In genomic region chr2:112542974-112543760, GRCh38 we compare ENCODE assay signal across 8 cellular contexts. TPM values are rescaled to one million over a fixed set of nuclear protein-coding genes. Genes with fewer than 3 reads are reported as not detected.
DNase-seq lines count a peak whose midpoint lies in the region; ATAC-seq and TF ChIP-seq lines count a peak whose summit lies in the region.

No MANE protein-coding gene starts in this region.

- H3K9me3 ChIP-seq in HUES6 (ENCODE audit: control insufficient read depth, insufficient read depth, low read depth, low read length) (no peaks in the 10 kb centered on the region), iPS-18c (ENCODE audit: control insufficient read depth, insufficient read depth, low read length) (no peaks in the 10 kb centered on the region), stomach (no peaks in the 10 kb centered on the region)

- POLR2A ChIA-PET in activated CD4-positive, alpha-beta memory T cell treated with anti-CD3 and anti-CD28 coated beads, Interleukin-2, amount 10 ng/mL, durations not matched to agents 7 days and 5 days (lab: Charles Lee), result interaction anchor here (0.8 to 2.6 kb wide), 9 partner anchors 9 to 149 kb away, joined by 3 to 16 read pairs (median 3); partner anchors contain the start of gene CHCHD5

- no peak for ATAC-seq in HG03457 (IDR thresholded peaks at IDR 0.05; ENCODE audit: unreplicated experiment)
- ATAC-seq in stimulated activated memory B cell treated with anti-CD40 and anti-IgM and Interleukin-4, amounts not matched to agents 10 μg/mL and 1 μg/mL and 100 μg/mL, for 72 hours, result no peak

- H3K4me3 ChIP-seq in HUES6 (ENCODE audit: low read depth, low read length) (peak overlapping the region; percentile 94), iPS-18c (ENCODE audit: insufficient read depth, low read depth, low read length) (peak overlapping the region; percentile 98), stomach (peak overlapping the region; percentile 77 to 97 (median 89))

- H3K9ac ChIP-seq in HUES6 (ENCODE audit: low read length), result peak overlapping the region; percentile 93

- no peaks in the 10 kb centered on the region for H3K9me3 Mint-ChIP-seq in activated CD4-positive, alpha-beta memory T cell treated with anti-CD3 and anti-CD28 coated beads, Interleukin-2, amount 10 ng/mL, durations not matched to agents 7 days and 5 days
- H3K9me3 Mint-ChIP-seq in stimulated activated memory B cell treated with anti-CD40 and anti-IgM and Interleukin-4, amounts not matched to agents 10 μg/mL and 1 μg/mL and 100 μg/mL, for 72 hours, result no peaks in the 10 kb centered on the region

- no peak overlapping the region for H3K27ac Mint-ChIP-seq in activated CD4-positive, alpha-beta memory T cell treated with anti-CD3 and anti-CD28 coated beads, Interleukin-2, amount 10 ng/mL, durations not matched to agents 7 days and 5 days
- H3K27ac Mint-ChIP-seq in stimulated activated memory B cell treated with anti-CD40 and anti-IgM and Interleukin-4, amounts not matched to agents 10 μg/mL and 1 μg/mL and 100 μg/mL, for 72 hours, result no peak overlapping the region

- no peaks in the 10 kb centered on the region for H3K27me3 ChIP-seq in HUES6 (ENCODE audit: control insufficient read depth, insufficient read depth, low read length)
- H3K27me3 ChIP-seq in stomach, result no peaks in the 10 kb centered on the region

- TF ChIP-seq EP300 in stomach (IDR thresholded peaks at IDR 0.05), result no peak

- H3K27ac ChIP-seq in HUES6 (ENCODE audit: low read depth, low read length) (no peak overlapping the region), stomach (peak overlapping the region in 3 of 5 donors; percentile 86 to 90 (median 89))

- peaks cover 35% of the 10 kb centered on the region for H3K4me1 Mint-ChIP-seq in activated CD4-positive, alpha-beta memory T cell treated with anti-CD3 and anti-CD28 coated beads, Interleukin-2, amount 10 ng/mL, durations not matched to agents 7 days and 5 days
- peaks cover 5% of the 10 kb centered on the region for H3K4me1 Mint-ChIP-seq in stimulated activated memory B cell treated with anti-CD40 and anti-IgM and Interleukin-4, amounts not matched to agents 10 μg/mL and 1 μg/mL and 100 μg/mL, for 72 hours

- 4 to 6% (median 6%) methylated on average over 20 of the region's 20 CpGs for WGBS in stomach, 5 donors

- H3K4me3 Mint-ChIP-seq in activated CD4-positive, alpha-beta memory T cell treated with anti-CD3 and anti-CD28 coated beads, Interleukin-2, amount 10 ng/mL, durations not matched to agents 7 days and 5 days, result no peak overlapping the region
- H3K4me3 Mint-ChIP-seq in stimulated activated memory B cell treated with anti-CD40 and anti-IgM and Interleukin-4, amounts not matched to agents 10 μg/mL and 1 μg/mL and 100 μg/mL, for 72 hours, result no peak overlapping the region

- CTCF ChIA-PET in activated CD4-positive, alpha-beta memory T cell treated with anti-CD3 and anti-CD28 coated beads, Interleukin-2, amount 10 ng/mL, durations not matched to agents 7 days and 5 days (lab: Charles Lee), result interaction anchor here (0.7 to 3.2 kb wide), 5 partner anchors 9 to 184 kb away, joined by 3 to 15 read pairs (median 3); partner anchors contain the start of gene CHCHD5

- no peak for TF ChIP-seq CTCF in stomach (IDR thresholded peaks at IDR 0.05)

- H3K4me1 ChIP-seq in HUES6 (ENCODE audit: control insufficient read depth, insufficient read depth, low read length) (no peaks in the 10 kb centered on the region), stomach (peaks cover 8 to 32% (median 23%) of the 10 kb centered on the region in 4 donors)

- intact Hi-C loops in stomach (cut with DNase I; ENCODE audit: low total_unique reads), result loop anchor here (10.0 kb wide), 1 partner anchor 58 kb away; the partner anchor contains the start of gene TTL

- H3K36me3 Mint-ChIP-seq in activated CD4-positive, alpha-beta memory T cell treated with anti-CD3 and anti-CD28 coated beads, Interleukin-2, amount 10 ng/mL, durations not matched to agents 7 days and 5 days (ENCODE audit: low read depth), result peaks cover 13% of the 10 kb centered on the region
- peaks cover 11% of the 10 kb centered on the region for H3K36me3 Mint-ChIP-seq in stimulated activated memory B cell treated with anti-CD40 and anti-IgM and Interleukin-4, amounts not matched to agents 10 μg/mL and 1 μg/mL and 100 μg/mL, for 72 hours

- H3K36me3 ChIP-seq in HUES6 (ENCODE audit: control insufficient read depth, insufficient read depth, low read length) (peaks cover 21% of the 10 kb centered on the region), stomach (peaks cover 8 to 24% (median 19%) of the 10 kb centered on the region in 4 donors)

- TF ChIP-seq POLR2A in stomach (IDR thresholded peaks at IDR 0.05), result no peak

- H3K27me3 Mint-ChIP-seq in activated CD4-positive, alpha-beta memory T cell treated with anti-CD3 and anti-CD28 coated beads, Interleukin-2, amount 10 ng/mL, durations not matched to agents 7 days and 5 days, result no peaks in the 10 kb centered on the region
- H3K27me3 Mint-ChIP-seq in stimulated activated memory B cell treated with anti-CD40 and anti-IgM and Interleukin-4, amounts not matched to agents 10 μg/mL and 1 μg/mL and 100 μg/mL, for 72 hours, result no peaks in the 10 kb centered on the region

- DNase-seq in NCI-H1417 (lab: John Stamatoyannopoulos, UW) (peak in 2 of 3 experiments; percentile 30 to 52), NCI-H1417 treated with DMSO at 0.1 percent for 48 hours (lab: John Stamatoyannopoulos, UW) (no peak), stomach (no peak)
- peak; percentile 22 for DNase-seq in activated CD4-positive, alpha-beta memory T cell treated with anti-CD3 and anti-CD28 coated beads, Interleukin-2, amount 10 ng/mL, durations not matched to agents 7 days and 5 days

RNA-seq across cellular contexts. Expression of gene POLR1B, which starts 0.9 kb away (rescaled TPM):
- total RNA-seq in activated CD4-positive, alpha-beta memory T cell treated with anti-CD3 and anti-CD28 coated beads, Interleukin-2, amount 10 ng/mL, durations not matched to agents 7 days and 5 days, result 10 to 100 TPM; 23.5 to 29.0 TPM
- 10 to 100 TPM; 10.4 to 42.9 (median 16.9) TPM for total RNA-seq in stomach
- 1 to 10 TPM; 2.7 to 4.2 (median 3.9) TPM for polyA plus RNA-seq in stomach

RNA-seq across cellular contexts. Expression of gene CHCHD5, which starts 41.2 kb away (rescaled TPM):
- total RNA-seq in activated CD4-positive, alpha-beta memory T cell treated with anti-CD3 and anti-CD28 coated beads, Interleukin-2, amount 10 ng/mL, durations not matched to agents 7 days and 5 days, result 10 to 100 TPM; 40.0 to 47.5 TPM
- 100 to 1,000 TPM in 1 of 5 donors, 10 to 100 TPM in 3, 1 to 10 TPM in 1; 9.5 to 111 (median 28.0) TPM for total RNA-seq in stomach
- polyA plus RNA-seq in stomach, result 10 to 100 TPM; 51.0 to 61.5 (median 59.7) TPM

Comparison
In these comparisons a context has a peak if more than half of its experiments do, and no peak if none do; other contexts are left out.
1. DNase-seq: peak in NCI-H1417 (2 of 3) and activated CD4-positive, alpha-beta memory T cell treated with anti-CD3 and anti-CD28 coated beads, Interleukin-2, amount 10 ng/mL, durations not matched to agents 7 days and 5 days (single experiment); none in NCI-H1417 treated with DMSO at 0.1 percent for 48 hours (single experiment) and stomach (single experiment).
2. Peak in every context shown above with its lines, with median percentiles within 50 percentile points of each other: H3K4me3 ChIP-seq.